ENCODE assay signal across 18 cellular contexts in the genomic region with DNA sequence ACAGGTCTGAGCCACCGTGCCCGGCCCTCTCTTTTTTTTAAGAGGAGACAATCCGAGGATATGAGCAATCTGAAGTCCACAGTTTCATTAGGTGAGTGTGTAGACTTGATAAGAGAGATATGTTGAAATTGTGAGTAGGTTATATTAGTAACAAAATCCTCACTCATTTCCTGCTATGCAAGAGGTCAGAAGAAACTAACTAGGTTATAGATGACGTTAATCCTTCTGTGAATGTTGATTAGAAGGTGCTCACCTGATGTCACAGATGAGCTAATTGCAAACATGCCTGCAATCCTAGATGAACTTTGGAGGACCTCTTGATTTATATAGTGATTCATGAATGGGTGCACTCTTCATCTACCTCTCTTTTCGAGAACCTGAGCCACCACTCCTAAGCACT. TPM values are rescaled to one million over a fixed set of nuclear protein-coding genes. Genes with fewer than 3 reads are reported as not detected.
DNase-seq lines count a peak whose midpoint lies in the region; ATAC-seq and TF ChIP-seq lines count a peak whose summit lies in the region.
"Had no signal": no experiment of that assay in that cellular context is flagged by ENCODE, and none has a peak within 500 bp of the region (broad histone marks: within the 10 kb centered on the region; RNA-seq: fewer than 3 reads in every experiment).

No MANE protein-coding gene starts in this region.

- DNase-seq in HT1080 (ENCODE audit: low read depth): peak; percentile 32
- DNase-seq in OCI-M1 (lab: John Stamatoyannopoulos, UW): peak; percentile 23
- DNase-seq in choroid plexus epithelial cell (ENCODE audit: low read depth): peak; percentile 23
- DNase-seq in fibroblast of villous mesenchyme (ENCODE audit: low read depth): peak; percentile 11
- no peak for DNase-seq in activated naive CD4-positive, alpha-beta T cell treated with anti-CD3 and anti-CD28 coated beads, Interleukin-2, amount 50 U/mL, for 16 hours
- DNase-seq in upper lobe of right lung: no peak
- DNase-seq in glomerular visceral epithelial cell (ENCODE audit: extremely low spot score): no peak
- DNase-seq in activated CD4-positive, alpha-beta T cell treated with anti-CD3 and anti-CD28 coated beads, Interleukin-2, amount 50 U/mL, for 4 hours: no peak
- DNase-seq: 8988T; AML-193; Caco-2; CD8-positive, alpha-beta memory T cell; DND-41; GDM1; HCEC 1CT; HFFc6 had no signal

- H3K4me3 ChIP-seq in choroid plexus epithelial cell (ENCODE audit: low read depth, low read length) (no peak overlapping the region), fibroblast of villous mesenchyme (ENCODE audit: low read depth, low read length) (no peak overlapping the region), upper lobe of right lung (no peak overlapping the region)
- H3K4me3 ChIP-seq: BLaER1 had no signal

- intact Hi-C loops in upper lobe of right lung (cut with DNase I): no loop called here

- no peaks in the 10 kb centered on the region for H3K9me3 ChIP-seq in upper lobe of right lung
- H3K9me3 ChIP-seq: Caco-2 had no signal

- no peaks in the 10 kb centered on the region for H3K27me3 ChIP-seq in upper lobe of right lung
- H3K27me3 ChIP-seq: BLaER1 had no signal

- H3K4me1 ChIP-seq in upper lobe of right lung: no peaks in the 10 kb centered on the region
- H3K4me1 ChIP-seq: BLaER1, Caco-2 had no signal

- H3K36me3 ChIP-seq in upper lobe of right lung: no peaks in the 10 kb centered on the region
- H3K36me3 ChIP-seq: BLaER1 had no signal

- ATAC-seq in upper lobe of right lung: no peak

- H3K27ac ChIP-seq in upper lobe of right lung: no peak overlapping the region
- H3K27ac ChIP-seq: BLaER1 had no signal

- no peak for TF ChIP-seq CTCF in choroid plexus epithelial cell (conservative IDR thresholded peaks at IDR 0.05; ENCODE audit: low read depth, low read length)
- no peak for TF ChIP-seq CTCF in fibroblast of villous mesenchyme (IDR thresholded peaks at IDR 0.05; ENCODE audit: insufficient read depth, low read depth, low read length)
- TF ChIP-seq CTCF in upper lobe of right lung (IDR thresholded peaks at IDR 0.05): no peak

RNA-seq across cellular contexts. Expression of gene NTMT2, which starts 29.3 kb away (rescaled TPM):
- not detected in 2 replicates for total RNA-seq in HT1080 (2014; rRNA removed; shearing (Covaris generic))
- not detected in 2 replicates for polyA plus RNA-seq in HT1080 (2015; cell fraction: cytosol; rRNA removed)
- not detected in 2 replicates for polyA plus RNA-seq in HT1080 (2015; cell fraction: nucleus; rRNA removed)
- not detected in 2 replicates for total RNA-seq in fibroblast of villous mesenchyme
- total RNA-seq in upper lobe of right lung: not detected
- total RNA-seq: Caco-2; CD8-positive, alpha-beta memory T cell; H4; HFFc6 had no signal
- polyA plus RNA-seq: CD8-positive, alpha-beta memory T cell had no signal

Comparison
In these comparisons a context has a peak if more than half of its experiments do, and no peak if none do; other contexts are left out.
1. DNase-seq: peak in HT1080 (single experiment), OCI-M1 (single experiment), choroid plexus epithelial cell (single experiment) and fibroblast of villous mesenchyme (single experiment); none in activated naive CD4-positive, alpha-beta T cell treated with anti-CD3 and anti-CD28 coated beads, Interleukin-2, amount 50 U/mL, for 16 hours (single experiment), upper lobe of right lung (single experiment), glomerular visceral epithelial cell (single experiment) and activated CD4-positive, alpha-beta T cell treated with anti-CD3 and anti-CD28 coated beads, Interleukin-2, amount 50 U/mL, for 4 hours (0 of 2).